Comparison of ENCODE assay signal across 14 cellular contexts in genomic region chr10:124306922-124307371, GRCh38.
DNase-seq lines count a peak whose midpoint lies in the region; ATAC-seq and TF ChIP-seq lines count a peak whose summit lies in the region.
"Had no signal": no experiment of that assay in that cellular context is flagged by ENCODE, and none has a peak within 500 bp of the region (broad histone marks: within the 10 kb centered on the region; RNA-seq: fewer than 3 reads in every experiment).

No MANE protein-coding gene starts in this region.

- H3K4me3 ChIP-seq in neutrophil (ENCODE audit: low read depth in 1 of 2, low read length in 1 of 2) = no peak overlapping the region
- H3K4me3 ChIP-seq: hepatocyte had no signal

- CTCF ChIA-PET in RWPE1 (lab: Yijun Ruan, JAX) = no interaction called here

- H3K27ac ChIP-seq in foreskin keratinocyte (no peak overlapping the region), neutrophil (peak overlapping the region; percentile 68), RWPE1 (no peak overlapping the region)
- H3K27ac ChIP-seq: hepatocyte had no signal

- H3K4me1 ChIP-seq in foreskin keratinocyte = no peaks in the 10 kb centered on the region
- peaks cover 9 to 10% of the 10 kb centered on the region in 2 experiments for H3K4me1 ChIP-seq in neutrophil (ENCODE audit: control insufficient read depth in 1 of 2, insufficient read depth in 1 of 2, low read depth in 1 of 2, low read length in 1 of 2)

- H3K27me3 ChIP-seq in foreskin keratinocyte (no peaks in the 10 kb centered on the region), neutrophil (no peaks in the 10 kb centered on the region)
- H3K27me3 ChIP-seq: hepatocyte had no signal

- no peaks in the 10 kb centered on the region for H3K9me3 ChIP-seq in neutrophil

- ATAC-seq in foreskin keratinocyte = peak; percentile 80
- no peak for ATAC-seq in GM18502 (IDR thresholded peaks at IDR 0.05; ENCODE audit: poor library complexity, unreplicated experiment)

- H3K36me3 ChIP-seq in neutrophil = no peaks in the 10 kb centered on the region

- TF ChIP-seq CTCF in foreskin keratinocyte (conservative IDR thresholded peaks at IDR 0.05) (no peak), neutrophil (IDR thresholded peaks at IDR 0.05) (no peak), RWPE1 (conservative IDR thresholded peaks at IDR 0.05; ENCODE audit: low read depth) (no peak)

- DNase-seq in EL (peak; percentile 30), NOMO-1 treated with dmso at 0.1 percent for 144 hours (lab: John Stamatoyannopoulos, UW; ENCODE audit: unreplicated experiment) (peak; percentile 72), foreskin keratinocyte (peak; percentile 49 to 77), RWPE1 (ENCODE audit: low spot score) (no peak), HuH-7.5 (ENCODE audit: low spot score) (no peak)
- no peak for DNase-seq in stimulated activated CD4-positive, alpha-beta T cell treated with anti-CD3 and anti-CD28 coated beads, Interleukin-4, amount 100 ng/mL, for 1 hour
- DNase-seq: activated CD8-positive, alpha-beta memory T cell treated with anti-CD3 and anti-CD28 coated beads, Interleukin-2, amount 50 U/mL, for 4 hours; CD4-positive, alpha-beta memory T cell; effector CD8-positive, alpha-beta T cell; NCI-H2081; stimulated activated CD8-positive, alpha-beta memory T cell treated with anti-CD3 and anti-CD28 coated beads, Interleukin-4, amount 100 ng/mL, for 48 hours had no signal

- POLR2A ChIA-PET in RWPE1 (lab: Yijun Ruan, JAX; ENCODE audit: low non-redundant PET) = no interaction called here

Comparison
In these comparisons a context has a peak if more than half of its experiments do, and no peak if none do; other contexts are left out.
1. DNase-seq: peak in EL (single experiment), NOMO-1 treated with dmso at 0.1 percent for 144 hours (single experiment) and foreskin keratinocyte (2 of 2); none in stimulated activated CD4-positive, alpha-beta T cell treated with anti-CD3 and anti-CD28 coated beads, Interleukin-4, amount 100 ng/mL, for 1 hour (single experiment), RWPE1 (single experiment) and HuH-7.5 (single experiment).